In genomic region chr1:40039245-40039756, GRCh38 we compare ENCODE assay signal across 7 cellular contexts. TPM values are rescaled to one million over a fixed set of nuclear protein-coding genes. Genes with fewer than 3 reads are reported as not detected.
A peak's percentile ranks its signal among the peaks of the same experiment; 100 is the strongest.
DNase-seq lines count a peak whose midpoint lies in the region; ATAC-seq and TF ChIP-seq lines count a peak whose summit lies in the region.

No MANE protein-coding gene starts in this region.

- BruUV-seq in Panc1 (replicated peaks; lab: Mats Ljungman, UMichigan) = TSS peak; percentile 96

- H3K36me3 ChIP-seq in Panc1 (ENCODE audit: control insufficient read depth, insufficient read depth, low read length) = peaks cover 9% of the 10 kb centered on the region; the same call in 1 of the 2 replicates
- H3K36me3 ChIP-seq in effector memory CD4-positive, alpha-beta T cell (ENCODE audit: control insufficient read depth, insufficient read depth, low read length) = no peaks in the 10 kb centered on the region
- H3K36me3 ChIP-seq in muscle layer of colon (ENCODE audit: insufficient read depth, low read length) = no peaks in the 10 kb centered on the region

- H3K4me1 ChIP-seq in Panc1 (ENCODE audit: control insufficient read depth, insufficient read depth, low read length) (peaks cover 20% of the 10 kb centered on the region), muscle layer of colon (ENCODE audit: insufficient read depth, low read length) (peaks cover 40% of the 10 kb centered on the region)
- peaks cover 36% of the 10 kb centered on the region for H3K4me1 ChIP-seq in effector memory CD4-positive, alpha-beta T cell (ENCODE audit: control insufficient read depth, insufficient read depth, low read length, poor library complexity, severe bottlenecking)

- H3K9me3 ChIP-seq in Panc1 (ENCODE audit: control insufficient read depth, insufficient read depth, low read depth, low read length) (no peaks in the 10 kb centered on the region), muscle layer of colon (ENCODE audit: low read length) (no peaks in the 10 kb centered on the region)
- H3K9me3 ChIP-seq in effector memory CD4-positive, alpha-beta T cell (ENCODE audit: control insufficient read depth, low read length) = no peaks in the 10 kb centered on the region

- intact Hi-C loops in Panc1 (cut with micrococcal nuclease; ENCODE audit: unreplicated experiment) = loop anchor here (10.0 kb wide), 1 partner anchor 64 kb away; no protein-coding TSS in a partner anchor

- peak overlapping the region; percentile 96 to 100 for H3K4me3 ChIP-seq in Panc1 (ENCODE audit: low read depth in 2 of 2, low read length in 2 of 2)
- H3K4me3 ChIP-seq in effector memory CD4-positive, alpha-beta T cell (ENCODE audit: insufficient read depth, low read depth, low read length, poor library complexity, severe bottlenecking) = peak overlapping the region; percentile 88
- H3K4me3 ChIP-seq in muscle layer of colon (ENCODE audit: low read depth in 1 of 2, low read length in 2 of 2) = peak overlapping the region; percentile 70 to 81

- ATAC-seq in HG03097 (IDR thresholded peaks at IDR 0.05; ENCODE audit: low FRiP score, unreplicated experiment) (peak; percentile 3), Panc1 (no peak), HG02852 (IDR thresholded peaks at IDR 0.05; ENCODE audit: unreplicated experiment) (no peak)

- in situ Hi-C loops in GM13976 (cut with MboI; ENCODE audit: low sequenced_read_pairs, unreplicated experiment) (no loop called here), Panc1 (cut with HindIII; ENCODE audit: low pct_unique_long_range_greater_than_20kb, low sequenced_read_pairs) (no loop called here)

- POLR2A ChIA-PET in Panc1 (lab: Charles Lee) = interaction anchor here (0.6 kb wide), 2 partner anchors 47 to 125 kb away, joined by 3 to 9 read pairs; no protein-coding TSS in a partner anchor

- peak; percentile 25 for TF ChIP-seq CTCF in GM13976 (IDR thresholded peaks at IDR 0.05; ENCODE audit: borderline replicate concordance, control extremely low read depth, extremely low read depth, insufficient read depth, missing control alignments)
- TF ChIP-seq CTCF in Panc1 (IDR thresholded peaks at IDR 0.05) = no peak

- DNase-seq in GM13976 (ENCODE audit: low spot score) (no peak), Panc1 (ENCODE audit: low read depth, low spot score) (peak; percentile 41), HPDE6-E6E7 (ENCODE audit: extremely low spot score) (no peak)
- no peak for DNase-seq in effector memory CD4-positive, alpha-beta T cell

- peak overlapping the region; percentile 98 for H3K9ac ChIP-seq in muscle layer of colon (ENCODE audit: low read length)

- H3K27ac ChIP-seq in Panc1 (ENCODE audit: low read length) (peak overlapping the region; percentile 98), muscle layer of colon (ENCODE audit: low read depth, low read length) (peak overlapping the region; percentile 94)
- peak overlapping the region; percentile 86 for H3K27ac ChIP-seq in effector memory CD4-positive, alpha-beta T cell (ENCODE audit: insufficient read depth, low read length, poor library complexity, severe bottlenecking)

- CTCF ChIA-PET in Panc1 (lab: Charles Lee) = interaction anchor here (0.5 to 0.6 kb wide), 2 partner anchors 238 to 1322 kb away, joined by 3 read pairs; partner anchors contain the start of gene FOXO6

- H3K27me3 ChIP-seq in Panc1 (ENCODE audit: control insufficient read depth, insufficient read depth, low read length) (no peaks in the 10 kb centered on the region), muscle layer of colon (ENCODE audit: control insufficient read depth in 1 of 2, insufficient read depth in 2 of 2, low read length in 2 of 2) (no peaks in the 10 kb centered on the region)
- no peaks in the 10 kb centered on the region for H3K27me3 ChIP-seq in effector memory CD4-positive, alpha-beta T cell (replicated peaks; ENCODE audit: control insufficient read depth, insufficient read depth, low read length, poor library complexity, severe bottlenecking)

RNA-seq across cellular contexts. Expression of gene CAP1, which starts 1.2 kb away (rescaled TPM):
- total RNA-seq in Panc1 (2021; ENCODE audit: unreplicated experiment) = 463 TPM
- polyA plus RNA-seq in Panc1 (2012; ENCODE audit: insufficient read length) = 319 TPM

RNA-seq across cellular contexts. Expression of gene PPT1, which starts 57.8 kb away (rescaled TPM):
- 158 TPM for total RNA-seq in Panc1 (2021; ENCODE audit: unreplicated experiment)
- 106 TPM for polyA plus RNA-seq in Panc1 (2012; ENCODE audit: insufficient read length)
